ENCODE assay signal across 4 cellular contexts in genomic region chr16:7171151-7171550, GRCh38.
TF ChIP-seq lines count a peak whose summit lies in the region.

No MANE protein-coding gene starts in this region.

TF ChIP-seq in HepG2, 621 proteins besides CTCF, POLR2A, EP300 and RAD21:
- no peak for TF ChIP-seq DBP (CRISPR knock-in tag; IDR thresholded peaks at IDR 0.05; ENCODE audit: not compliant biosample characterization)
- TF ChIP-seq ZNF577 (CRISPR knock-in tag; IDR thresholded peaks at IDR 0.05; ENCODE audit: borderline replicate concordance, low read depth), result no peak
- TF ChIP-seq MAFK (conservative IDR thresholded peaks at IDR 0.05 in 1 of 2, IDR thresholded peaks at IDR 0.05 in 1 of 2; ENCODE audit: low read length in 2 of 2), result peak; percentile 97 to 99
- TF ChIP-seq MAFG (CRISPR knock-in tag; IDR thresholded peaks at IDR 0.05), result 0 out of 2 replicates have a peak, but pooled peaks have one; percentile 26
- TF ChIP-seq ZNF343 (CRISPR knock-in tag; IDR thresholded peaks at IDR 0.05), result no peak
- TF ChIP-seq MAFF (IDR thresholded peaks at IDR 0.05; ENCODE audit: low read depth, low read length), result peak; percentile 96

TF ChIP-seq in IMR-90, 13 proteins besides CTCF, POLR2A, EP300 and RAD21:
- no peak for TF ChIP-seq FOS (IDR thresholded peaks at IDR 0.05; ENCODE audit: low read depth, low read length)
- peak; percentile 88 for TF ChIP-seq MAFK (IDR thresholded peaks at IDR 0.05; ENCODE audit: low read depth, low read length)

TF ChIP-seq in H1, 55 proteins besides CTCF, POLR2A, EP300 and RAD21:
- peak; percentile 14; the same call in 1 of the 2 replicates for TF ChIP-seq MAFK (IDR thresholded peaks at IDR 0.05; ENCODE audit: low read depth, low read length)
- TF ChIP-seq TCF12 (IDR thresholded peaks at IDR 0.05; ENCODE audit: low read depth, low read length), result no peak

TF ChIP-seq in neural cell, 6 proteins besides CTCF, POLR2A, EP300 and RAD21:
- TF ChIP-seq POLR2AphosphoS5 (IDR thresholded peaks at IDR 0.05) (peak; percentile 27), MXI1 (conservative IDR thresholded peaks at IDR 0.05; ENCODE audit: poor library complexity, severe bottlenecking) (no peak)
